ENCODE assay signal across 16 cellular contexts in the genomic region with DNA sequence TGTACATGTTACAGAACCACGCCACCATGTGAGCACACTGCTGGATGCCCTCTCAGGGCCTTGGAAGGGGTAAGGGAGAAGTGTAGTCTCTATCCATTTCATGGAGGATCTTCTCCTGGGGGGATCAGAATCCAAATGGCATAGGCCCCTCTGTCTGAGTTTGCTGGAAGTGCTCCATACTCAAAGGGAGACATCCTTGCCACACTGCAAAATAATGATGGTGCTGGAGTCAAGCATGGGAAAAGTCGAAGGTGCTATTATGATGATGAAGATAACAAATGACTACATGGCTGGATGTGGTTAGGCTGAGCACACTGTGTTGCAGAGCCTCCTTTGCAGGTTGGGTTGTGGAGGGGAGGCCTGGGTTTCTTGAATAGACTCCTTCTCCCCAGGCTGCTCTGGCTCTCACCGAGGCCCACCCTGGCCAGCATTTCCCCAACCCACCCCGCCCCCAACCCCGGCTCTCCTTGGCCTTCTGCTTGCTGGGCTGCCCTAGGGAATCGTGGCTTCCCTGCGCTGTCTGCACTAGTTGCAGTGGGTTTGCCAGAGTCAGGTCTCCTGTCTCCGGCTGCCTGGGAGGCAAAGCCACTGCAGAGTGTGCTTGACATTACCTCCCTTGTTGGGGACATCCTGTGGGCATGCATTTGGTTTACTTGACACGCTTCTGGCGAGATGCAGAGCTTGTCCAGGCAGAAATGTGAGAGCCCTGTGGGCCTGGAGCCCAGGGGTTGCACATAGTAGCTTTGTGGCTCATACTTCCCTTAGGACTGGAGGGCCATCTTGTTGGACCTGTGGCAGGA. TPM values are rescaled to one million over a fixed set of nuclear protein-coding genes. Genes with fewer than 3 reads are reported as not detected.
DNase-seq lines count a peak whose midpoint lies in the region; ATAC-seq and TF ChIP-seq lines count a peak whose summit lies in the region.
"Had no signal": no experiment of that assay in that cellular context is flagged by ENCODE, and none has a peak within 500 bp of the region (broad histone marks: within the 10 kb centered on the region; RNA-seq: fewer than 3 reads in every experiment).

No MANE protein-coding gene starts in this region.

- in situ Hi-C loops in transverse colon (cut with MboI; ENCODE audit: low pct_ligation_motif_present in 1 of 4, low pct_unique_long_range_greater_than_20kb in 1 of 4, low sequenced_read_pairs in 3 of 4) = loop anchor here in 1 of 4 donors (10.0 kb wide), 1 partner anchor 55 kb away; no protein-coding TSS in a partner anchor

- H3K27me3 Mint-ChIP-seq in nephron (ENCODE audit: low read depth) (no peaks in the 10 kb centered on the region), nephron progenitor cell (ENCODE audit: low read depth, poor library complexity) (peaks cover 5% of the 10 kb centered on the region)

- H3K36me3 Mint-ChIP-seq in nephron (ENCODE audit: low read depth) = peaks cover 21% of the 10 kb centered on the region
- H3K36me3 Mint-ChIP-seq in nephron progenitor cell (ENCODE audit: low read depth) = peaks cover 4% of the 10 kb centered on the region
- H3K36me3 Mint-ChIP-seq: naive B cell had no signal

- H3K4me3 ChIP-seq in adipocyte (ENCODE audit: low read length) (no peak overlapping the region), transverse colon (no peak overlapping the region), colonic mucosa (no peak overlapping the region)
- H3K4me3 ChIP-seq: GM23338 had no signal

- H3K36me3 ChIP-seq in adipocyte (ENCODE audit: control insufficient read depth, insufficient read depth, low read length, severe bottlenecking) (no peaks in the 10 kb centered on the region), transverse colon (no peaks in the 10 kb centered on the region), colonic mucosa (no peaks in the 10 kb centered on the region)

- TF ChIP-seq CTCF in nephron (IDR thresholded peaks at IDR 0.05; ENCODE audit: unreplicated experiment in 3 of 3) = no peak
- TF ChIP-seq CTCF in transverse colon (IDR thresholded peaks at IDR 0.05) = no peak
- TF ChIP-seq CTCF in colonic mucosa (IDR thresholded peaks at IDR 0.05) = no peak
- no peak for TF ChIP-seq CTCF in nephron progenitor cell (IDR thresholded peaks at IDR 0.05)

- H3K9me3 Mint-ChIP-seq in nephron = peaks cover 9% of the 10 kb centered on the region
- H3K9me3 Mint-ChIP-seq in nephron progenitor cell = peaks cover 9% of the 10 kb centered on the region

- DNase-seq in Right ventricle myocardium inferior (ENCODE audit: missing footprints) = peak; percentile 72
- DNase-seq in left cardiac atrium = no peak
- peak; percentile 19 for DNase-seq in adipocyte (ENCODE audit: low read depth)
- peak; percentile 27 for DNase-seq in transverse colon
- DNase-seq in SKM-1 treated with dmso at 0.1 percent for 144 hours (lab: John Stamatoyannopoulos, UW; ENCODE audit: unreplicated experiment) = no peak
- no peak for DNase-seq in colonic mucosa
- DNase-seq in nephron progenitor cell = no peak
- DNase-seq: effector CD4-positive, alpha-beta T cell; foreskin melanocyte; naive B cell; NCI-H2171; PC-3; stimulated activated CD4-positive, alpha-beta T cell treated with anti-CD3 and anti-CD28 coated beads, Interleukin-15, amount 100 ng/mL, for 24 hours had no signal

- H3K27ac ChIP-seq in transverse colon (peak overlapping the region in 3 of 4 donors; percentile 2 to 81 (median 80)), colonic mucosa (no peak overlapping the region)
- H3K27ac ChIP-seq: HL-60 had no signal

- H3K4me1 Mint-ChIP-seq in nephron (peaks cover 67% of the 10 kb centered on the region), nephron progenitor cell (peaks cover 70% of the 10 kb centered on the region)

- H3K27me3 ChIP-seq in adipocyte (replicated peaks; ENCODE audit: control insufficient read depth, insufficient read depth, low read length) (no peaks in the 10 kb centered on the region), transverse colon (no peaks in the 10 kb centered on the region), colonic mucosa (no peaks in the 10 kb centered on the region)

- peak overlapping the region; percentile 38 to 50 (median 47) for H3K4me3 Mint-ChIP-seq in nephron
- H3K4me3 Mint-ChIP-seq in nephron progenitor cell = no peak overlapping the region
- H3K4me3 Mint-ChIP-seq: GM23338 had no signal

- 77 to 84% methylated on average over 2 to 9 of the region's 10 CpGs for WGBS in transverse colon (ENCODE audit: low coverage in 1 of 2), 2 donors

- H3K4me1 ChIP-seq in adipocyte (ENCODE audit: control insufficient read depth, insufficient read depth, low read length) (peaks cover 16% of the 10 kb centered on the region), transverse colon (peaks cover 4 to 36% (median 24%) of the 10 kb centered on the region in 4 donors), colonic mucosa (no peaks in the 10 kb centered on the region)

- intact Hi-C loops in Right ventricle myocardium inferior (cut with DNase I) (loop anchor here (5.0 kb wide), 1 partner anchor 63 kb away; no protein-coding TSS in a partner anchor), left cardiac atrium (cut with DNase I) (no loop called here), transverse colon (cut with DNase I; ENCODE audit: low total_unique reads) (no loop called here), colonic mucosa (cut with DNase I) (no loop called here)

- ATAC-seq in Right ventricle myocardium inferior = peak; percentile 24
- no peak for ATAC-seq in left cardiac atrium
- ATAC-seq: GM23338, PC-3 had no signal

- H3K9ac ChIP-seq in adipocyte (ENCODE audit: low read length) (no peak overlapping the region), colonic mucosa (ENCODE audit: low read depth in 2 of 2, low read length in 2 of 2) (no peak overlapping the region)

- H3K27ac Mint-ChIP-seq in nephron (peak overlapping the region; percentile 3 to 41 (median 35)), nephron progenitor cell (no peak overlapping the region)
- H3K27ac Mint-ChIP-seq: GM23338, naive B cell had no signal

- H3K9me3 ChIP-seq in adipocyte (ENCODE audit: control insufficient read depth, low read length) (no peaks in the 10 kb centered on the region), transverse colon (peaks cover 2% of the 10 kb centered on the region in 2 donors), colonic mucosa (no peaks in the 10 kb centered on the region)

- TF ChIP-seq EP300 in transverse colon (IDR thresholded peaks at IDR 0.05; ENCODE audit: low read depth) = no peak

- TF ChIP-seq POLR2A in transverse colon (IDR thresholded peaks at IDR 0.05) = no peak

RNA-seq across cellular contexts. Expression of gene MVB12B, which starts 3.0 kb away (rescaled TPM):
- 12.7 TPM for total RNA-seq in Right ventricle myocardium inferior
- 10 to 100 TPM in 1 of 2 donors, 1 to 10 TPM in 1; 9.7 to 12.3 TPM for total RNA-seq in left cardiac atrium
- 10 to 100 TPM; 15.7 to 27.3 (median 22.7) TPM for total RNA-seq in transverse colon
- total RNA-seq in colonic mucosa = 10 to 100 TPM in 1 of 2 donors, 1 to 10 TPM in 1; 9.8 to 15.8 TPM

Comparison
In these comparisons a context has a peak if more than half of its experiments do, and no peak if none do; other contexts are left out.
1. DNase-seq: peak in Right ventricle myocardium inferior (single experiment), adipocyte (single experiment) and transverse colon (single experiment); none in left cardiac atrium (single experiment), SKM-1 treated with dmso at 0.1 percent for 144 hours (single experiment), colonic mucosa (single experiment) and nephron progenitor cell (single experiment).